In genomic region chr11:63250162-63251050, GRCh38 we compare ENCODE assay signal across 1 cellular context.
TF ChIP-seq lines count a peak whose summit lies in the region.

No MANE protein-coding gene starts in this region.

TF ChIP-seq in HepG2, 621 proteins besides CTCF, POLR2A, EP300 and RAD21 (continued from another document and continues in another):
- TF ChIP-seq NFAT5 (CRISPR knock-in tag; IDR thresholded peaks at IDR 0.05) = no peak
- TF ChIP-seq ATAD3A (CRISPR knock-in tag; IDR thresholded peaks at IDR 0.05) = no peak
- peak; percentile 87; the same call in 1 of the 2 replicates for TF ChIP-seq HOXD1 (CRISPR knock-in tag; IDR thresholded peaks at IDR 0.05)
- TF ChIP-seq NR1H2 (CRISPR knock-in tag; IDR thresholded peaks at IDR 0.05; ENCODE audit: borderline replicate concordance, low read depth) = no peak
- 0 out of 2 replicates have a peak, but pooled peaks have one; percentile 23 for TF ChIP-seq SPEN (CRISPR knock-in tag; IDR thresholded peaks at IDR 0.05; ENCODE audit: low read depth)
- no peak for TF ChIP-seq ATF6 (CRISPR knock-in tag; conservative IDR thresholded peaks at IDR 0.05)
- TF ChIP-seq CERS6 (CRISPR knock-in tag; IDR thresholded peaks at IDR 0.05) = no peak
- peak; percentile 90 for TF ChIP-seq KDM6A (CRISPR knock-in tag; IDR thresholded peaks at IDR 0.05; ENCODE audit: low read depth)
- TF ChIP-seq POLR2G (IDR thresholded peaks at IDR 0.05; ENCODE audit: low read depth, low read length) = no peak
- TF ChIP-seq ZNF639 (CRISPR knock-in tag; conservative IDR thresholded peaks at IDR 0.05) = peak; percentile 51; the same call in 1 of the 2 replicates
- TF ChIP-seq ZNF20 (CRISPR knock-in tag; IDR thresholded peaks at IDR 0.05) = no peak
- no peak for TF ChIP-seq PRPF4 (IDR thresholded peaks at IDR 0.05; ENCODE audit: low read depth, low read length, poor library complexity, severe bottlenecking)
- TF ChIP-seq TFDP1 (CRISPR knock-in tag; IDR thresholded peaks at IDR 0.05; ENCODE audit: borderline replicate concordance) = no peak
- peak; percentile 95 for TF ChIP-seq HOXA5 (CRISPR knock-in tag; IDR thresholded peaks at IDR 0.05)
- TF ChIP-seq NBN (conservative IDR thresholded peaks at IDR 0.05) = no peak
- no peak for TF ChIP-seq ZNF792 (CRISPR knock-in tag; IDR thresholded peaks at IDR 0.05)
- TF ChIP-seq RCOR2 (CRISPR knock-in tag; IDR thresholded peaks at IDR 0.05) = peak; percentile 97
- TF ChIP-seq SNAPC2 (CRISPR knock-in tag; IDR thresholded peaks at IDR 0.05) = peak; percentile 64; the same call in 1 of the 2 replicates
- TF ChIP-seq ZNF232 (CRISPR knock-in tag; IDR thresholded peaks at IDR 0.05; ENCODE audit: borderline replicate concordance) = no peak
- no peak for TF ChIP-seq ZBTB39 (CRISPR knock-in tag; IDR thresholded peaks at IDR 0.05)
- no peak for TF ChIP-seq ZNF773 (CRISPR knock-in tag; IDR thresholded peaks at IDR 0.05; ENCODE audit: borderline replicate concordance)
- no peak for TF ChIP-seq ZMYM2 (CRISPR knock-in tag; IDR thresholded peaks at IDR 0.05)
- no peak for TF ChIP-seq ZNF207 (IDR thresholded peaks at IDR 0.05; ENCODE audit: borderline replicate concordance)
- no peak for TF ChIP-seq ZNF326 (CRISPR knock-in tag; IDR thresholded peaks at IDR 0.05; ENCODE audit: borderline replicate concordance)
- peak; percentile 71 for TF ChIP-seq ZNF800 (CRISPR knock-in tag; IDR thresholded peaks at IDR 0.05)
- no peak for TF ChIP-seq AGO2 (optimal IDR thresholded peaks at IDR 0.05; ENCODE audit: low read depth, low read length)
- TF ChIP-seq ZBTB1 (CRISPR knock-in tag; IDR thresholded peaks at IDR 0.05; ENCODE audit: borderline replicate concordance) = no peak
- peak; percentile 78 for TF ChIP-seq PRDM10 (CRISPR knock-in tag; IDR thresholded peaks at IDR 0.05; ENCODE audit: low read depth)
- no peak for TF ChIP-seq ZNF619 (CRISPR knock-in tag; IDR thresholded peaks at IDR 0.05)
- peak; percentile 96 for TF ChIP-seq ZFP1 (CRISPR knock-in tag; IDR thresholded peaks at IDR 0.05)
- peak; percentile 96 for TF ChIP-seq ZNF503 (CRISPR knock-in tag; IDR thresholded peaks at IDR 0.05)
- no peak for TF ChIP-seq NFE2 (CRISPR knock-in tag; IDR thresholded peaks at IDR 0.05)
- no peak for TF ChIP-seq SOX6 (IDR thresholded peaks at IDR 0.05)
- peak; percentile 93 for TF ChIP-seq SOX6 (CRISPR knock-in tag; IDR thresholded peaks at IDR 0.05)
